ENCODE assay signal across 1 cellular context in the genomic region with DNA sequence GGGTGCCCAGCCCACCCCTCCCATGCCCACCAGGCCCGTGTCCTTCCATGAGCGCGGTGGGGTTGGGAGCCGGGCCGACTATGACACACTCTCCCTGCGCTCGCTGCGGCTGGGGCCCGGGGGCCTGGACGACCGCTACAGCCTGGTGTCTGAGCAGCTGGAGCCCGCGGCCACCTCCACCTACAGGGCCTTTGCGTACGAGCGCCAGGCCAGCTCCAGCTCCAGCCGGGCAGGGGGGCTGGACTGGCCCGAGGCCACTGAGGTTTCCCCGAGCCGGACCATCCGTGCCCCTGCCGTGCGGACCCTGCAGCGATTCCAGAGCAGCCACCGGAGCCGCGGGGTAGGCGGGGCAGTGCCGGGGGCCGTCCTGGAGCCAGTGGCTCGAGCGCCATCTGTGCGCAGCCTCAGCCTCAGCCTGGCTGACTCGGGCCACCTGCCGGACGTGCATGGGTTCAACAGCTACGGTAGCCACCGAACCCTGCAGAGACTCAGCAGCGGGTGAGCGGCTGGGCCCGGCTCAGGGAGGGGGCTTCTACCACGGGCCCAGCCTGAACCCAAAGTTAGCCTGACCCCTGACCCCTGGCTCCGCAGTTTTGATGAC.
TF ChIP-seq lines count a peak whose summit lies in the region.

No MANE protein-coding gene starts in this region.

TF ChIP-seq in HepG2, 621 proteins besides CTCF, POLR2A, EP300 and RAD21 (continued from another document and continues in another):
- TF ChIP-seq, protein P1, sequence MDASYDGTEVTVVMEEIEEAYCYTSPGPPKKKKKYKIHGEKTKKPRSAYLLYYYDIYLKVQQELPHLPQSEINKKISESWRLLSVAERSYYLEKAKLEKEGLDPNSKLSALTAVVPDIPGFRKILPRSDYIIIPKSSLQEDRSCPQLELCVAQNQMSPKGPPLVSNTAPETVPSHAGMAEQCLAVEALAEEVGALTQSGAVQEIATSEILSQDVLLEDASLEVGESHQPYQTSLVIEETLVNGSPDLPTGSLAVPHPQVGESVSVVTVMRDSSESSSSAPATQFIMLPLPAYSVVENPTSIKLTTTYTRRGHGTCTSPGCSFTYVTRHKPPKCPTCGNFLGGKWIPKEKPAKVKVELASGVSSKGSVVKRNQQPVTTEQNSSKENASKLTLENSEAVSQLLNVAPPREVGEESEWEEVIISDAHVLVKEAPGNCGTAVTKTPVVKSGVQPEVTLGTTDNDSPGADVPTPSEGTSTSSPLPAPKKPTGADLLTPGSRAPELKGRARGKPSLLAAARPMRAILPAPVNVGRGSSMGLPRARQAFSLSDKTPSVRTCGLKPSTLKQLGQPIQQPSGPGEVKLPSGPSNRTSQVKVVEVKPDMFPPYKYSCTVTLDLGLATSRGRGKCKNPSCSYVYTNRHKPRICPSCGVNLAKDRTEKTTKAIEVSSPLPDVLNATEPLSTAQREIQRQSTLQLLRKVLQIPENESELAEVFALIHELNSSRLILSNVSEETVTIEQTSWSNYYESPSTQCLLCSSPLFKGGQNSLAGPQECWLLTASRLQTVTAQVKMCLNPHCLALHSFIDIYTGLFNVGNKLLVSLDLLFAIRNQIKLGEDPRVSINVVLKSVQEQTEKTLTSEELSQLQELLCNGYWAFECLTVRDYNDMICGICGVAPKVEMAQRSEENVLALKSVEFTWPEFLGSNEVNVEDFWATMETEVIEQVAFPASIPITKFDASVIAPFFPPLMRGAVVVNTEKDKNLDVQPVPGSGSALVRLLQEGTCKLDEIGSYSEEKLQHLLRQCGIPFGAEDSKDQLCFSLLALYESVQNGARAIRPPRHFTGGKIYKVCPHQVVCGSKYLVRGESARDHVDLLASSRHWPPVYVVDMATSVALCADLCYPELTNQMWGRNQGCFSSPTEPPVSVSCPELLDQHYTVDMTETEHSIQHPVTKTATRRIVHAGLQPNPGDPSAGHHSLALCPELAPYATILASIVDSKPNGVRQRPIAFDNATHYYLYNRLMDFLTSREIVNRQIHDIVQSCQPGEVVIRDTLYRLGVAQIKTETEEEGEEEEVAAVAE (CRISPR knock-in tag; IDR thresholded peaks at IDR 0.05; ENCODE audit: borderline replicate concordance), result 0 out of 2 replicates have a peak, but pooled peaks have one; percentile 14
- TF ChIP-seq ZFP36L1 (CRISPR knock-in tag; IDR thresholded peaks at IDR 0.05) (no peak), CREM (IDR thresholded peaks at IDR 0.05) (no peak), CREM (CRISPR knock-in tag; IDR thresholded peaks at IDR 0.05) (no peak), ZNF776 (CRISPR knock-in tag; IDR thresholded peaks at IDR 0.05) (no peak), ZNF660 (CRISPR knock-in tag; IDR thresholded peaks at IDR 0.05; ENCODE audit: borderline replicate concordance, low read depth) (no peak), KMT2B (CRISPR knock-in tag; IDR thresholded peaks at IDR 0.05) (0 out of 2 replicates have a peak, but pooled peaks have one; percentile 34), ZNF605 (CRISPR knock-in tag; IDR thresholded peaks at IDR 0.05) (no peak; the same call in 1 of the 2 replicates), ZNF747 (CRISPR knock-in tag; IDR thresholded peaks at IDR 0.05; ENCODE audit: borderline replicate concordance) (no peak), GATAD1 (CRISPR knock-in tag; IDR thresholded peaks at IDR 0.05) (peak; percentile 51; the same call in 1 of the 2 replicates), LCORL (IDR thresholded peaks at IDR 0.05) (no peak), LCORL (CRISPR knock-in tag; IDR thresholded peaks at IDR 0.05) (peak; percentile 94), TEAD2 (CRISPR knock-in tag; IDR thresholded peaks at IDR 0.05) (no peak), ELF3 (CRISPR knock-in tag; IDR thresholded peaks at IDR 0.05) (peak; percentile 52; the same call in 1 of the 2 replicates), ZNF558 (CRISPR knock-in tag; IDR thresholded peaks at IDR 0.05; ENCODE audit: borderline replicate concordance) (no peak), ZKSCAN8 (CRISPR knock-in tag; IDR thresholded peaks at IDR 0.05; ENCODE audit: borderline replicate concordance) (0 out of 2 replicates have a peak, but pooled peaks have one; percentile 38), MTF2 (CRISPR knock-in tag; IDR thresholded peaks at IDR 0.05; ENCODE audit: borderline replicate concordance) (no peak), ZNF772 (CRISPR knock-in tag; IDR thresholded peaks at IDR 0.05) (peak; percentile 78), STAT5B (CRISPR knock-in tag; IDR thresholded peaks at IDR 0.05) (no peak), SRY (CRISPR knock-in tag; IDR thresholded peaks at IDR 0.05) (no peak), ZNF761 (CRISPR knock-in tag; conservative IDR thresholded peaks at IDR 0.05) (no peak), DPF2 (CRISPR knock-in tag; IDR thresholded peaks at IDR 0.05; ENCODE audit: borderline replicate concordance, low read depth) (no peak), YY1 (IDR thresholded peaks at IDR 0.05; ENCODE audit: insufficient read depth, insufficient replicate concordance, low read depth, low read length) (peak; percentile 57), PITX1 (CRISPR knock-in tag; IDR thresholded peaks at IDR 0.05) (0 out of 2 replicates have a peak, but pooled peaks have one; percentile 11), CHCHD3 (CRISPR knock-in tag; IDR thresholded peaks at IDR 0.05) (no peak)
- TF ChIP-seq, protein P2, sequence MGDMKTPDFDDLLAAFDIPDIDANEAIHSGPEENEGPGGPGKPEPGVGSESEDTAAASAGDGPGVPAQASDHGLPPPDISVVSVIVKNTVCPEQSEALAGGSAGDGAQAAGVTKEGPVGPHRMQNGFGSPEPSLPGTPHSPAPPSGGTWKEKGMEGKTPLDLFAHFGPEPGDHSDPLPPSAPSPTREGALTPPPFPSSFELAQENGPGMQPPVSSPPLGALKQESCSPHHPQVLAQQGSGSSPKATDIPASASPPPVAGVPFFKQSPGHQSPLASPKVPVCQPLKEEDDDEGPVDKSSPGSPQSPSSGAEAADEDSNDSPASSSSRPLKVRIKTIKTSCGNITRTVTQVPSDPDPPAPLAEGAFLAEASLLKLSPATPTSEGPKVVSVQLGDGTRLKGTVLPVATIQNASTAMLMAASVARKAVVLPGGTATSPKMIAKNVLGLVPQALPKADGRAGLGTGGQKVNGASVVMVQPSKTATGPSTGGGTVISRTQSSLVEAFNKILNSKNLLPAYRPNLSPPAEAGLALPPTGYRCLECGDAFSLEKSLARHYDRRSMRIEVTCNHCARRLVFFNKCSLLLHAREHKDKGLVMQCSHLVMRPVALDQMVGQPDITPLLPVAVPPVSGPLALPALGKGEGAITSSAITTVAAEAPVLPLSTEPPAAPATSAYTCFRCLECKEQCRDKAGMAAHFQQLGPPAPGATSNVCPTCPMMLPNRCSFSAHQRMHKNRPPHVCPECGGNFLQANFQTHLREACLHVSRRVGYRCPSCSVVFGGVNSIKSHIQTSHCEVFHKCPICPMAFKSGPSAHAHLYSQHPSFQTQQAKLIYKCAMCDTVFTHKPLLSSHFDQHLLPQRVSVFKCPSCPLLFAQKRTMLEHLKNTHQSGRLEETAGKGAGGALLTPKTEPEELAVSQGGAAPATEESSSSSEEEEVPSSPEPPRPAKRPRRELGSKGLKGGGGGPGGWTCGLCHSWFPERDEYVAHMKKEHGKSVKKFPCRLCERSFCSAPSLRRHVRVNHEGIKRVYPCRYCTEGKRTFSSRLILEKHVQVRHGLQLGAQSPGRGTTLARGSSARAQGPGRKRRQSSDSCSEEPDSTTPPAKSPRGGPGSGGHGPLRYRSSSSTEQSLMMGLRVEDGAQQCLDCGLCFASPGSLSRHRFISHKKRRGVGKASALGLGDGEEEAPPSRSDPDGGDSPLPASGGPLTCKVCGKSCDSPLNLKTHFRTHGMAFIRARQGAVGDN (CRISPR knock-in tag; IDR thresholded peaks at IDR 0.05), result peak; percentile 91
- TF ChIP-seq, protein P3, sequence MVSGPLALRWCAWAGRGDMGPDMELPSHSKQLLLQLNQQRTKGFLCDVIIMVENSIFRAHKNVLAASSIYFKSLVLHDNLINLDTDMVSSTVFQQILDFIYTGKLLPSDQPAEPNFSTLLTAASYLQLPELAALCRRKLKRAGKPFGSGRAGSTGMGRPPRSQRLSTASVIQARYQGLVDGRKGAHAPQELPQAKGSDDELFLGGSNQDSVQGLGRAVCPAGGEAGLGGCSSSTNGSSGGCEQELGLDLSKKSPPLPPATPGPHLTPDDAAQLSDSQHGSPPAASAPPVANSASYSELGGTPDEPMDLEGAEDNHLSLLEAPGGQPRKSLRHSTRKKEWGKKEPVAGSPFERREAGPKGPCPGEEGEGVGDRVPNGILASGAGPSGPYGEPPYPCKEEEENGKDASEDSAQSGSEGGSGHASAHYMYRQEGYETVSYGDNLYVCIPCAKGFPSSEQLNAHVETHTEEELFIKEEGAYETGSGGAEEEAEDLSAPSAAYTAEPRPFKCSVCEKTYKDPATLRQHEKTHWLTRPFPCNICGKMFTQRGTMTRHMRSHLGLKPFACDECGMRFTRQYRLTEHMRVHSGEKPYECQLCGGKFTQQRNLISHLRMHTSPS (CRISPR knock-in tag; IDR thresholded peaks at IDR 0.05; ENCODE audit: low read depth), result no peak
- TF ChIP-seq, protein P4, sequence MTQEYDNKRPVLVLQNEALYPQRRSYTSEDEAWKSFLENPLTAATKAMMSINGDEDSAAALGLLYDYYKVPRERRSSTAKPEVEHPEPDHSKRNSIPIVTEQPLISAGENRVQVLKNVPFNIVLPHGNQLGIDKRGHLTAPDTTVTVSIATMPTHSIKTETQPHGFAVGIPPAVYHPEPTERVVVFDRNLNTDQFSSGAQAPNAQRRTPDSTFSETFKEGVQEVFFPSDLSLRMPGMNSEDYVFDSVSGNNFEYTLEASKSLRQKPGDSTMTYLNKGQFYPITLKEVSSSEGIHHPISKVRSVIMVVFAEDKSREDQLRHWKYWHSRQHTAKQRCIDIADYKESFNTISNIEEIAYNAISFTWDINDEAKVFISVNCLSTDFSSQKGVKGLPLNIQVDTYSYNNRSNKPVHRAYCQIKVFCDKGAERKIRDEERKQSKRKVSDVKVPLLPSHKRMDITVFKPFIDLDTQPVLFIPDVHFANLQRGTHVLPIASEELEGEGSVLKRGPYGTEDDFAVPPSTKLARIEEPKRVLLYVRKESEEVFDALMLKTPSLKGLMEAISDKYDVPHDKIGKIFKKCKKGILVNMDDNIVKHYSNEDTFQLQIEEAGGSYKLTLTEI (CRISPR knock-in tag; conservative IDR thresholded peaks at IDR 0.05), result no peak
- TF ChIP-seq, protein P5, sequence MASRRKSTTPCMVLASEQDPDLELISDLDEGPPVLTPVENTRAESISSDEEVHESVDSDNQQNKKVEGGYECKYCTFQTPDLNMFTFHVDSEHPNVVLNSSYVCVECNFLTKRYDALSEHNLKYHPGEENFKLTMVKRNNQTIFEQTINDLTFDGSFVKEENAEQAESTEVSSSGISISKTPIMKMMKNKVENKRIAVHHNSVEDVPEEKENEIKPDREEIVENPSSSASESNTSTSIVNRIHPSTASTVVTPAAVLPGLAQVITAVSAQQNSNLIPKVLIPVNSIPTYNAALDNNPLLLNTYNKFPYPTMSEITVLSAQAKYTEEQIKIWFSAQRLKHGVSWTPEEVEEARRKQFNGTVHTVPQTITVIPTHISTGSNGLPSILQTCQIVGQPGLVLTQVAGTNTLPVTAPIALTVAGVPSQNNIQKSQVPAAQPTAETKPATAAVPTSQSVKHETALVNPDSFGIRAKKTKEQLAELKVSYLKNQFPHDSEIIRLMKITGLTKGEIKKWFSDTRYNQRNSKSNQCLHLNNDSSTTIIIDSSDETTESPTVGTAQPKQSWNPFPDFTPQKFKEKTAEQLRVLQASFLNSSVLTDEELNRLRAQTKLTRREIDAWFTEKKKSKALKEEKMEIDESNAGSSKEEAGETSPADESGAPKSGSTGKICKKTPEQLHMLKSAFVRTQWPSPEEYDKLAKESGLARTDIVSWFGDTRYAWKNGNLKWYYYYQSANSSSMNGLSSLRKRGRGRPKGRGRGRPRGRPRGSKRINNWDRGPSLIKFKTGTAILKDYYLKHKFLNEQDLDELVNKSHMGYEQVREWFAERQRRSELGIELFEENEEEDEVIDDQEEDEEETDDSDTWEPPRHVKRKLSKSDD (CRISPR knock-in tag; IDR thresholded peaks at IDR 0.05; ENCODE audit: low read depth), result peak; percentile 63; the same call in 1 of the 2 replicates
- TF ChIP-seq, protein P6, sequence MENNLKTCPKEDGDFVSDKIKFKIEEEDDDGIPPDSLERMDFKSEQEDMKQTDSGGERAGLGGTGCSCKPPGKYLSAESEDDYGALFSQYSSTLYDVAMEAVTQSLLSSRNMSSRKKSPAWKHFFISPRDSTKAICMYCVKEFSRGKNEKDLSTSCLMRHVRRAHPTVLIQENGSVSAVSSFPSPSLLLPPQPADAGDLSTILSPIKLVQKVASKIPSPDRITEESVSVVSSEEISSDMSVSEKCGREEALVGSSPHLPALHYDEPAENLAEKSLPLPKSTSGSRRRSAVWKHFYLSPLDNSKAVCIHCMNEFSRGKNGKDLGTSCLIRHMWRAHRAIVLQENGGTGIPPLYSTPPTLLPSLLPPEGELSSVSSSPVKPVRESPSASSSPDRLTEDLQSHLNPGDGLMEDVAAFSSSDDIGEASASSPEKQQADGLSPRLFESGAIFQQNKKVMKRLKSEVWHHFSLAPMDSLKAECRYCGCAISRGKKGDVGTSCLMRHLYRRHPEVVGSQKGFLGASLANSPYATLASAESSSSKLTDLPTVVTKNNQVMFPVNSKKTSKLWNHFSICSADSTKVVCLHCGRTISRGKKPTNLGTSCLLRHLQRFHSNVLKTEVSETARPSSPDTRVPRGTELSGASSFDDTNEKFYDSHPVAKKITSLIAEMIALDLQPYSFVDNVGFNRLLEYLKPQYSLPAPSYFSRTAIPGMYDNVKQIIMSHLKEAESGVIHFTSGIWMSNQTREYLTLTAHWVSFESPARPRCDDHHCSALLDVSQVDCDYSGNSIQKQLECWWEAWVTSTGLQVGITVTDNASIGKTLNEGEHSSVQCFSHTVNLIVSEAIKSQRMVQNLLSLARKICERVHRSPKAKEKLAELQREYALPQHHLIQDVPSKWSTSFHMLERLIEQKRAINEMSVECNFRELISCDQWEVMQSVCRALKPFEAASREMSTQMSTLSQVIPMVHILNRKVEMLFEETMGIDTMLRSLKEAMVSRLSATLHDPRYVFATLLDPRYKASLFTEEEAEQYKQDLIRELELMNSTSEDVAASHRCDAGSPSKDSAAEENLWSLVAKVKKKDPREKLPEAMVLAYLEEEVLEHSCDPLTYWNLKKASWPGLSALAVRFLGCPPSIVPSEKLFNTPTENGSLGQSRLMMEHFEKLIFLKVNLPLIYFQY (CRISPR knock-in tag; IDR thresholded peaks at IDR 0.05; ENCODE audit: borderline replicate concordance), result 0 out of 2 replicates have a peak, but pooled peaks have one; percentile 42
- TF ChIP-seq, protein P7, sequence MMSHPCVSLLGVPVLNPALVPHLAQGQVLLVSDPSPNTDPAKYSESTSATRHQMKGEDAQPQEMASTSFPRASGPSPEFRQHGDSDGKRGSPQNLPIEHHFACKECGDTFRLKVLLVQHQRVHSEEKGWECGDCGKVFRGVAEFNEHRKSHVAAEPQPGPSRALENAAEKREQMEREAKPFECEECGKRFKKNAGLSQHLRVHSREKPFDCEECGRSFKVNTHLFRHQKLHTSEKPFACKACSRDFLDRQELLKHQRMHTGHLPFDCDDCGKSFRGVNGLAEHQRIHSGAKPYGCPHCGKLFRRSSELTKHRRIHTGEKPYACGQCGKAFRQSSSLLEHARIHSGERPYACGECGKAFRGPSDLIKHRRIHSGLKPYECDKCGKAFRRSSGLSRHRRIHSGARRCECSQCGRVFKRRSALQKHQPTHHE (CRISPR knock-in tag; IDR thresholded peaks at IDR 0.05; ENCODE audit: borderline replicate concordance), result no peak
- TF ChIP-seq, protein P8, sequence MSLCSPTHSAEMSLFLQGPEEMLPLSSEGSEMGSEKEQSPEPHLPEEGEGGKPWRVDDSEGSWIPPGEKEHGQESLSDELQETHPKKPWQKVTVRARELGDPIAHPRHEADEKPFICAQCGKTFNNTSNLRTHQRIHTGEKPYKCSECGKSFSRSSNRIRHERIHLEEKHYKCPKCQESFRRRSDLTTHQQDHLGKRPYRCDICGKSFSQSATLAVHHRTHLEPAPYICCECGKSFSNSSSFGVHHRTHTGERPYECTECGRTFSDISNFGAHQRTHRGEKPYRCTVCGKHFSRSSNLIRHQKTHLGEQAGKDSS (CRISPR knock-in tag; IDR thresholded peaks at IDR 0.05; ENCODE audit: borderline replicate concordance, low read depth), result no peak
